ENCODE assay signal across 9 cellular contexts in the genomic region with DNA sequence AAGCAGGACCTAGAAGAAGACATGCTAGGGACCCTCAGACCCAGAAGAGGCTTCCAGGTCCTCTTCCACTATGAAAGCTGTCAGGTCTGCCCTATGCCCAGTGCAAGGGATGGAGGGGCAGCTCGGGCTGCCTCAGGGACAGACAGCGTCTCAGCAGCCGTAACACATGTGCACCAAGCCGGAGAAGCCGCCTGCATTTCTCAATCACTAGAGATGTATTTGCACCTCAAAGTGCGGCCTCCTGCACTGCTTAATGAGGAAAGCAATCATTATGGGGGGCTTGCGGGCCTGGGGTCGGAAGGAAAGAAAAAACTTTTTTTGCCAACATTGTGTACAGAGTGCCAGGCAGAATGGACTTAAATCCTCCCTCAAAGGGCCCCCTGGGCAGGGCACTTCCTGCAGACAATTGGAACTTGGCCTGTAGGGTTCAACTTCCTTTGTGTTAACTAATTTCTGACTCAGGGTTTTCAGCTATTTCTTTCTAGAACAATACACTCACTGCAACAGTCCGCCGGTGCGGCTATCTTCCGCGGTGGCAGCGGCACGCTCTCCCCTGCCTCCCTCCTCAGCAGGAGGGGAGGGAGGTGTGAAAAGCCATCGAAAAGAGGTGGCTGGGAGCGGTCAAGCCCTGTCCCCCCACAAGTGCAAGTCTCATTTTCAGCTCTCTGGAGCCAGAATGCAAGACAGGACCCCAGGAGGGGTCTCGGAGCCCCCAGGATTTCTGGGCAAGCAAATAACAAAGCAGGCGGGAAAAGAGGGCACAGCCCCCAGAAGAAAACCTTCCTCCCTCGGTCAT.
DNase-seq lines count a peak whose midpoint lies in the region; ATAC-seq and TF ChIP-seq lines count a peak whose summit lies in the region.
"Had no signal": no experiment of that assay in that cellular context is flagged by ENCODE, and none has a peak within 500 bp of the region (broad histone marks: within the 10 kb centered on the region; RNA-seq: fewer than 3 reads in every experiment).

No MANE protein-coding gene starts in this region.

- H3K4me3 ChIP-seq in thoracic aorta: peak overlapping the region; percentile 76

- H3K36me3 Mint-ChIP-seq in dendritic cell treated with granulocyte-macrophage colony-stimulating factor and Interleukin-4, amounts not matched to agents 40 ng/mL and 50 ng/mL, for 4 days (ENCODE audit: low read depth): no peaks in the 10 kb centered on the region

- peaks cover 31% of the 10 kb centered on the region for H3K4me1 Mint-ChIP-seq in dendritic cell treated with granulocyte-macrophage colony-stimulating factor and Interleukin-4, amounts not matched to agents 40 ng/mL and 50 ng/mL, for 4 days (ENCODE audit: low read depth)

- in situ Hi-C loops in GM13976 (cut with MboI; ENCODE audit: low sequenced_read_pairs, unreplicated experiment): no loop called here

- H3K36me3 ChIP-seq in thoracic aorta: no peaks in the 10 kb centered on the region

- H3K27me3 Mint-ChIP-seq in dendritic cell treated with granulocyte-macrophage colony-stimulating factor and Interleukin-4, amounts not matched to agents 40 ng/mL and 50 ng/mL, for 4 days: peaks cover 8% of the 10 kb centered on the region

- intact Hi-C loops in dendritic cell treated with granulocyte-macrophage colony-stimulating factor and Interleukin-4, amounts not matched to agents 40 ng/mL and 50 ng/mL, for 4 days (cut with micrococcal nuclease): no loop called here

- peak overlapping the region; percentile 69 for H3K4me3 Mint-ChIP-seq in dendritic cell treated with granulocyte-macrophage colony-stimulating factor and Interleukin-4, amounts not matched to agents 40 ng/mL and 50 ng/mL, for 4 days

- no peak for TF ChIP-seq CTCF in thoracic aorta (IDR thresholded peaks at IDR 0.05)
- TF ChIP-seq CTCF in GM13976 (IDR thresholded peaks at IDR 0.05; ENCODE audit: borderline replicate concordance, control extremely low read depth, extremely low read depth, insufficient read depth, missing control alignments): no peak

- DNase-seq in NCI-H1417 (lab: John Stamatoyannopoulos, UW) (peak in 2 of 3 experiments; percentile 33 to 58), NCI-H1417 treated with DMSO at 0.1 percent for 48 hours (lab: John Stamatoyannopoulos, UW) (no peak), lung microvascular endothelial cell (ENCODE audit: low read depth in 2 of 2) (peak; percentile 48 to 54), thoracic aorta (ENCODE audit: low spot score) (no peak), cerebellar cortex (ENCODE audit: low spot score) (no peak), GM13976 (ENCODE audit: low spot score) (no peak)
- DNase-seq: activated CD8-positive, alpha-beta memory T cell treated with anti-CD3 and anti-CD28 coated beads for 24 hours had no signal

- no peaks in the 10 kb centered on the region for H3K27me3 ChIP-seq in thoracic aorta (replicated peaks; ENCODE audit: insufficient read depth)

- H3K4me1 ChIP-seq in thoracic aorta (ENCODE audit: control insufficient read depth in 1 of 2, low read depth in 2 of 2): peaks cover 9 to 14% of the 10 kb centered on the region in 2 donors

- H3K9me3 Mint-ChIP-seq in dendritic cell treated with granulocyte-macrophage colony-stimulating factor and Interleukin-4, amounts not matched to agents 40 ng/mL and 50 ng/mL, for 4 days: no peaks in the 10 kb centered on the region

- ATAC-seq in thoracic aorta (ENCODE audit: insufficient number of reproducible peaks, low FRiP score, low read depth): peak; percentile 16
- ATAC-seq in HG02970 (IDR thresholded peaks at IDR 0.05; ENCODE audit: low FRiP score, unreplicated experiment): no peak

- peak overlapping the region; percentile 71 for H3K27ac Mint-ChIP-seq in dendritic cell treated with granulocyte-macrophage colony-stimulating factor and Interleukin-4, amounts not matched to agents 40 ng/mL and 50 ng/mL, for 4 days

- no peaks in the 10 kb centered on the region for H3K9me3 ChIP-seq in thoracic aorta

- no peak overlapping the region for H3K27ac ChIP-seq in thoracic aorta

Comparison
In these comparisons a context has a peak if more than half of its experiments do, and no peak if none do; other contexts are left out.
1. DNase-seq: peak in NCI-H1417 (2 of 3) and lung microvascular endothelial cell (2 of 2); none in NCI-H1417 treated with DMSO at 0.1 percent for 48 hours (single experiment), thoracic aorta (single experiment), cerebellar cortex (single experiment) and GM13976 (single experiment).